Comparison of ENCODE assay signal across 15 cellular contexts in the genomic region with DNA sequence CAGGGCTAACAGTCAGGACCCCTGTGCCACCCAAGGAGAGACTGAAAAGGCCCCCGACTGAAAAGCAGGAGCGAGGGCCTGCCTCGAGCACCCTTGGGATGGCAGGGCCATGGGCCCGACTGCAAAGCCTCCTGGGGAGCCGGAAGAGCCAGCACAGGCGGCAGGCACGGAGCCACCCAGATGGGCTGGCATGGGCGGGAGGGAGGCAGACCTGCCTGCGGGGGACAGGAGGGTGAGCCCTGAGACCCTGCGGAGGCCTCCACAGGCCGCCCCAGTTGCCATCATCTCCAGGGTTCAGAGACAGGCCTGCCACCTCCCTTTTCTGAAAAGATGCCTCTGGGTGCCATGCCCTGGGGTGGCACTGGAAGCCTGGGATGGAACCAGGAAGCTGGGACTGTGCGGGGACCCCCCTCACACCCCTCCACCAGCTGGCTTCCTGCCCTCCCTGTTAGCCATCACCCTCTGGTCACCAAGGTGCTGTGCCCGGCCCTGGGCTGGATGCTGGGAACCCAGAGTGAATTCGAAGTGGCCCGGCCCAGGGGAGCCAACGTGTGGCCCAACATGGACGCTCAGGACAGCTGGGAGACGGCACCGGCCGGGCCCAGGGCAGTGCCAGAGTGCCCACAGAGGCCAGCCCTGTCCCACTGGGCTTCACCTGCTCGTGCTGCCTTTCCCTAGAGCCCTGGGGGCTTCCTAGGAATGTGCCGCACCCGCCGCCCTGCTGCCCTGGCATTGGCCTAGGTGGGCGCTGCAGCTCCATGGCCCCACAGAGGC. TPM values are rescaled to one million over a fixed set of nuclear protein-coding genes. Genes with fewer than 3 reads are reported as not detected.
A peak's percentile ranks its signal among the peaks of the same experiment; 100 is the strongest.
DNase-seq lines count a peak whose midpoint lies in the region; ATAC-seq, FAIRE-seq and TF ChIP-seq lines count a peak whose summit lies in the region.
"Had no signal": no experiment of that assay in that cellular context is flagged by ENCODE, and none has a peak within 500 bp of the region (broad histone marks: within the 10 kb centered on the region; RNA-seq: fewer than 3 reads in every experiment).

No MANE protein-coding gene starts in this region.

- H3K36me3 ChIP-seq in BLaER1 = no peaks in the 10 kb centered on the region

- intact Hi-C loops in sciatic nerve (cut with DNase I) = loop anchor here (10.0 kb wide), 1 partner anchor 1481 kb away; the partner anchor contains the start of gene CD151

- no peak for FAIRE-seq in frontal cortex (lab: Jason Lieb, UNC)
- FAIRE-seq: endothelial cell of umbilical vein had no signal

- peak overlapping the region; percentile 70 for H3K9ac ChIP-seq in BLaER1

- H3K4me2 ChIP-seq in BLaER1 = peak overlapping the region; percentile 98

- H4K20me1 ChIP-seq in BLaER1 = no peaks in the 10 kb centered on the region

- peaks cover 8% of the 10 kb centered on the region for H3K9me3 ChIP-seq in BLaER1

- H3K4me3 Mint-ChIP-seq in brain = no peak overlapping the region
- H3K4me3 Mint-ChIP-seq: activated CD4-positive, alpha-beta memory T cell treated with anti-CD3 and anti-CD28 coated beads, Interleukin-2, amount 10 ng/mL, durations not matched to agents 7 days and 5 days; H9 had no signal

- H3K27me3 ChIP-seq in BLaER1 (no peaks in the 10 kb centered on the region), layer of hippocampus (ENCODE audit: control insufficient read depth, insufficient read depth, low read length) (no peaks in the 10 kb centered on the region)

- peak overlapping the region; percentile 49 for H3K4me3 ChIP-seq in BLaER1

- no peak for TF ChIP-seq CTCF in brain (conservative IDR thresholded peaks at IDR 0.05)

- H3K36me3 Mint-ChIP-seq in brain = peaks cover 11% of the 10 kb centered on the region

- no peaks in the 10 kb centered on the region for H3K27me3 Mint-ChIP-seq in brain
- H3K27me3 Mint-ChIP-seq: activated CD4-positive, alpha-beta memory T cell treated with anti-CD3 and anti-CD28 coated beads, Interleukin-2, amount 10 ng/mL, durations not matched to agents 7 days and 5 days had no signal

- H3K4me1 ChIP-seq in BLaER1 = peaks cover 55% of the 10 kb centered on the region

- H3K27ac ChIP-seq in BLaER1 = peak overlapping the region; percentile 89
- H3K27ac ChIP-seq in layer of hippocampus (ENCODE audit: low read depth, low read length) = peak overlapping the region; percentile 62

- peak overlapping the region; percentile 66 to 94 (median 80) for H3K27ac Mint-ChIP-seq in brain
- H3K27ac Mint-ChIP-seq: activated CD4-positive, alpha-beta memory T cell treated with anti-CD3 and anti-CD28 coated beads, Interleukin-2, amount 10 ng/mL, durations not matched to agents 7 days and 5 days had no signal

- peaks cover 8% of the 10 kb centered on the region for H3K4me1 Mint-ChIP-seq in brain
- H3K4me1 Mint-ChIP-seq: activated CD4-positive, alpha-beta memory T cell treated with anti-CD3 and anti-CD28 coated beads, Interleukin-2, amount 10 ng/mL, durations not matched to agents 7 days and 5 days; H9 had no signal

- ATAC-seq in sciatic nerve = peak; percentile 7

- DNase-seq in sciatic nerve (ENCODE audit: low spot score) = peak; percentile 64
- DNase-seq in frontal cortex (ENCODE audit: low spot score in 2 of 2) = no peak
- no peak for DNase-seq in glomerular visceral epithelial cell (ENCODE audit: extremely low spot score)
- DNase-seq in NCI-H1092 treated with DMSO at 0.1 percent for 48 hours (lab: John Stamatoyannopoulos, UW) = no peak
- no peak for DNase-seq in NOMO-1 (lab: John Stamatoyannopoulos, UW; ENCODE audit: unreplicated experiment in 2 of 2)
- DNase-seq: activated CD4-positive, alpha-beta memory T cell treated with anti-CD3 and anti-CD28 coated beads, Interleukin-2, amount 10 ng/mL, durations not matched to agents 7 days and 5 days; H9; Karpas-422; NCI-H1930; NCI-H526 treated with DMSO at 0.1 percent for 48 hours; T-helper 9 cell had no signal

- H3K9me3 Mint-ChIP-seq in brain = peaks cover 4 to 13% (median 6%) of the 10 kb centered on the region in 5 experiments
- H3K9me3 Mint-ChIP-seq: activated CD4-positive, alpha-beta memory T cell treated with anti-CD3 and anti-CD28 coated beads, Interleukin-2, amount 10 ng/mL, durations not matched to agents 7 days and 5 days had no signal

RNA-seq across cellular contexts. Expression of gene TSPAN32, which starts 13.8 kb away (rescaled TPM):
- polyA plus RNA-seq in brain (ENCODE audit: insufficient read depth, low read depth, low replicate concordance) = not detected
- total RNA-seq in sciatic nerve (7.3 TPM), frontal cortex (0.41 TPM)
- total RNA-seq: endothelial cell of umbilical vein, H9 had no signal
- polyA plus RNA-seq: endothelial cell of umbilical vein had no signal

RNA-seq across cellular contexts. Expression of gene C11orf21, which starts 13.9 kb away (rescaled TPM):
- not detected for polyA plus RNA-seq in brain (ENCODE audit: insufficient read depth, low read depth, low replicate concordance)
- total RNA-seq in sciatic nerve (3.1 TPM), frontal cortex (under 0.01 TPM)
- total RNA-seq: endothelial cell of umbilical vein, H9 had no signal
- polyA plus RNA-seq: endothelial cell of umbilical vein had no signal

RNA-seq across cellular contexts. Expression of gene ASCL2, which starts 45.2 kb away (rescaled TPM):
- 6.5 TPM for polyA plus RNA-seq in brain (ENCODE audit: insufficient read depth, low read depth, low replicate concordance)
- total RNA-seq in sciatic nerve (0.80 TPM), frontal cortex (0.82 TPM)
- total RNA-seq: endothelial cell of umbilical vein had no signal
- polyA plus RNA-seq: endothelial cell of umbilical vein had no signal
